ENCODE assay signal across 11 cellular contexts in genomic region chr10:63671317-63671937, GRCh38.
DNase-seq lines count a peak whose midpoint lies in the region; ATAC-seq and TF ChIP-seq lines count a peak whose summit lies in the region.
"Had no signal": no experiment of that assay in that cellular context is flagged by ENCODE, and none has a peak within 500 bp of the region (broad histone marks: within the 10 kb centered on the region; RNA-seq: fewer than 3 reads in every experiment).

No MANE protein-coding gene starts in this region.

- H3K36me3 ChIP-seq in breast epithelium (no peaks in the 10 kb centered on the region), upper lobe of right lung (no peaks in the 10 kb centered on the region)

- H3K36me3 Mint-ChIP-seq in MCF 10A (ENCODE audit: insufficient read depth, unreplicated experiment) = no peaks in the 10 kb centered on the region
- H3K36me3 Mint-ChIP-seq in activated CD4-positive, alpha-beta T cell treated with anti-CD3 and anti-CD28 coated beads, Interleukin-2, amount 10 ng/mL, durations not matched to agents 24 days and 14 days (ENCODE audit: low read depth) = no peaks in the 10 kb centered on the region
- H3K36me3 Mint-ChIP-seq: activated naive CD4-positive, alpha-beta T cell treated with anti-CD3 and anti-CD28 coated beads, Interleukin-2, amount 50 U/mL, for 24 hours; immature natural killer cell had no signal

- DNase-seq in breast epithelium (ENCODE audit: low spot score in 2 of 2) (no peak), MCF 10A (ENCODE audit: unreplicated experiment) (no peak), astrocyte of the spinal cord (ENCODE audit: low read depth, low spot score) (peak; percentile 78), upper lobe of right lung (no peak), NCI-H524 (lab: John Stamatoyannopoulos, UW) (no peak), foreskin melanocyte (no peak)
- no peak for DNase-seq in activated CD4-positive, alpha-beta T cell treated with anti-CD3 and anti-CD28 coated beads, Interleukin-2, amount 10 ng/mL, durations not matched to agents 24 days and 14 days
- DNase-seq: immature natural killer cell had no signal

- CTCF ChIA-PET in MCF 10A (lab: Yijun Ruan, JAX) = interaction anchor here (0.7 to 5.2 kb wide), 3 partner anchors 39 to 70 kb away, joined by 3 to 20 read pairs (median 3); no protein-coding TSS in a partner anchor

- no peak for TF ChIP-seq POLR2A in breast epithelium (IDR thresholded peaks at IDR 0.05)

- H3K4me1 Mint-ChIP-seq in MCF 10A (ENCODE audit: insufficient read depth, unreplicated experiment) = peaks cover 7% of the 10 kb centered on the region
- no peaks in the 10 kb centered on the region for H3K4me1 Mint-ChIP-seq in activated CD4-positive, alpha-beta T cell treated with anti-CD3 and anti-CD28 coated beads, Interleukin-2, amount 10 ng/mL, durations not matched to agents 24 days and 14 days
- H3K4me1 Mint-ChIP-seq: activated naive CD4-positive, alpha-beta T cell treated with anti-CD3 and anti-CD28 coated beads, Interleukin-2, amount 50 U/mL, for 24 hours; B cell; immature natural killer cell had no signal

- H3K4me3 ChIP-seq in breast epithelium (no peak overlapping the region), astrocyte of the spinal cord (ENCODE audit: low read depth, low read length) (no peak overlapping the region), upper lobe of right lung (no peak overlapping the region)

- POLR2A ChIA-PET in MCF 10A (lab: Yijun Ruan, JAX) = interaction anchor here (0.6 to 1.0 kb wide), 3 partner anchors 9 to 57 kb away, joined by 3 read pairs; no protein-coding TSS in a partner anchor

- H3K27ac Mint-ChIP-seq in MCF 10A (ENCODE audit: low read depth, unreplicated experiment) = no peak overlapping the region
- no peak overlapping the region for H3K27ac Mint-ChIP-seq in activated CD4-positive, alpha-beta T cell treated with anti-CD3 and anti-CD28 coated beads, Interleukin-2, amount 10 ng/mL, durations not matched to agents 24 days and 14 days
- H3K27ac Mint-ChIP-seq: activated naive CD4-positive, alpha-beta T cell treated with anti-CD3 and anti-CD28 coated beads, Interleukin-2, amount 50 U/mL, for 24 hours; B cell; immature natural killer cell had no signal

- intact Hi-C loops in breast epithelium (cut with DNase I; ENCODE audit: low total_unique reads) = no loop called here
- intact Hi-C loops in MCF 10A (cut with micrococcal nuclease) = no loop called here
- intact Hi-C loops in upper lobe of right lung (cut with DNase I) = no loop called here
- intact Hi-C loops in activated CD4-positive, alpha-beta T cell treated with anti-CD3 and anti-CD28 coated beads, Interleukin-2, amount 10 ng/mL, durations not matched to agents 24 days and 14 days (cut with micrococcal nuclease) = no loop called here

- H3K4me3 Mint-ChIP-seq in MCF 10A (ENCODE audit: unreplicated experiment) = no peak overlapping the region
- H3K4me3 Mint-ChIP-seq in activated CD4-positive, alpha-beta T cell treated with anti-CD3 and anti-CD28 coated beads, Interleukin-2, amount 10 ng/mL, durations not matched to agents 24 days and 14 days = no peak overlapping the region
- H3K4me3 Mint-ChIP-seq: activated naive CD4-positive, alpha-beta T cell treated with anti-CD3 and anti-CD28 coated beads, Interleukin-2, amount 50 U/mL, for 24 hours; B cell; immature natural killer cell had no signal

- H3K27ac ChIP-seq in breast epithelium = peak overlapping the region; percentile 67 to 80
- H3K27ac ChIP-seq in layer of hippocampus (ENCODE audit: low read depth, low read length) = peak overlapping the region; percentile 25
- peak overlapping the region; percentile 56 for H3K27ac ChIP-seq in upper lobe of right lung

- in situ Hi-C loops in astrocyte of the spinal cord (cut with HindIII; ENCODE audit: low sequenced_read_pairs) = no loop called here

- TF ChIP-seq CTCF in breast epithelium (IDR thresholded peaks at IDR 0.05) = no peak
- TF ChIP-seq CTCF in MCF 10A (IDR thresholded peaks at IDR 0.05; ENCODE audit: unreplicated experiment) = no peak
- no peak for TF ChIP-seq CTCF in astrocyte of the spinal cord (IDR thresholded peaks at IDR 0.05; ENCODE audit: low read depth, low read length)
- no peak for TF ChIP-seq CTCF in upper lobe of right lung (IDR thresholded peaks at IDR 0.05)

- no TSS peak for BruUV-seq in MCF 10A (replicated peaks; lab: Mats Ljungman, UMichigan)

- H3K27me3 ChIP-seq in breast epithelium (no peaks in the 10 kb centered on the region), layer of hippocampus (ENCODE audit: control insufficient read depth, insufficient read depth, low read length) (no peaks in the 10 kb centered on the region), upper lobe of right lung (no peaks in the 10 kb centered on the region)

- no peaks in the 10 kb centered on the region for H3K9me3 ChIP-seq in breast epithelium
- H3K9me3 ChIP-seq in upper lobe of right lung = no peaks in the 10 kb centered on the region

- H3K9me3 Mint-ChIP-seq in MCF 10A (ENCODE audit: unreplicated experiment) = no peaks in the 10 kb centered on the region
- H3K9me3 Mint-ChIP-seq in activated CD4-positive, alpha-beta T cell treated with anti-CD3 and anti-CD28 coated beads, Interleukin-2, amount 10 ng/mL, durations not matched to agents 24 days and 14 days = no peaks in the 10 kb centered on the region
- H3K9me3 Mint-ChIP-seq: activated naive CD4-positive, alpha-beta T cell treated with anti-CD3 and anti-CD28 coated beads, Interleukin-2, amount 50 U/mL, for 24 hours; immature natural killer cell had no signal

- H3K27me3 Mint-ChIP-seq in MCF 10A (ENCODE audit: insufficient read depth, unreplicated experiment) = no peaks in the 10 kb centered on the region
- peaks cover 12% of the 10 kb centered on the region for H3K27me3 Mint-ChIP-seq in activated CD4-positive, alpha-beta T cell treated with anti-CD3 and anti-CD28 coated beads, Interleukin-2, amount 10 ng/mL, durations not matched to agents 24 days and 14 days
- H3K27me3 Mint-ChIP-seq: B cell had no signal

- ATAC-seq in upper lobe of right lung = no peak

- H3K4me1 ChIP-seq in breast epithelium = peaks cover 3 to 8% of the 10 kb centered on the region in 2 donors
- peaks cover 20% of the 10 kb centered on the region for H3K4me1 ChIP-seq in upper lobe of right lung
